Comparison of ENCODE assay signal across 20 cellular contexts in genomic region chrX:111955916-111956315, GRCh38.
"Had no signal": no experiment of that assay in that cellular context is flagged by ENCODE, and none has a peak within 500 bp of the region (broad histone marks: within the 10 kb centered on the region; RNA-seq: fewer than 3 reads in every experiment).

No MANE protein-coding gene starts in this region.

- H3K27ac ChIP-seq: esophagus muscularis mucosa, left ventricle myocardium inferior, testis, upper lobe of right lung had no signal

- H3K27me3 Mint-ChIP-seq: activated naive CD8-positive, alpha-beta T cell; brain; central memory CD8-positive, alpha-beta T cell; naive thymus-derived CD4-positive, alpha-beta T cell; stimulated activated naive CD8-positive, alpha-beta T cell treated with anti-CD3 and anti-CD28 coated beads, Interleukin-15, amount 100 ng/mL, for 72 hours had no signal

- H3K9me3 Mint-ChIP-seq: brain; central memory CD8-positive, alpha-beta T cell; naive thymus-derived CD4-positive, alpha-beta T cell; stimulated activated naive CD8-positive, alpha-beta T cell treated with anti-CD3 and anti-CD28 coated beads, Interleukin-15, amount 100 ng/mL, for 72 hours; WTC11 had no signal

- H3K4me1 Mint-ChIP-seq: central memory CD8-positive, alpha-beta T cell; naive thymus-derived CD4-positive, alpha-beta T cell; stimulated activated naive CD8-positive, alpha-beta T cell treated with anti-CD3 and anti-CD28 coated beads, Interleukin-15, amount 100 ng/mL, for 72 hours; WTC11 had no signal

- H3K4me3 ChIP-seq: esophagus muscularis mucosa, left ventricle myocardium inferior, mucosa of descending colon, testis, upper lobe of right lung had no signal

- H3K4me3 Mint-ChIP-seq: activated CD8-positive, alpha-beta T cell treated with anti-CD3 and anti-CD28 coated beads, Interleukin-2, amount 10 ng/mL, durations not matched to agents 7 days and 5 days; activated naive CD8-positive, alpha-beta T cell; brain; central memory CD8-positive, alpha-beta T cell; naive thymus-derived CD4-positive, alpha-beta T cell; stimulated activated naive CD8-positive, alpha-beta T cell treated with anti-CD3 and anti-CD28 coated beads, Interleukin-15, amount 100 ng/mL, for 72 hours; WTC11 had no signal

- H3K27ac Mint-ChIP-seq: activated CD8-positive, alpha-beta T cell treated with anti-CD3 and anti-CD28 coated beads, Interleukin-2, amount 10 ng/mL, durations not matched to agents 7 days and 5 days; activated naive CD8-positive, alpha-beta T cell; naive thymus-derived CD4-positive, alpha-beta T cell; stimulated activated naive CD8-positive, alpha-beta T cell treated with anti-CD3 and anti-CD28 coated beads, Interleukin-15, amount 100 ng/mL, for 72 hours; WTC11 had no signal

- H3K36me3 ChIP-seq: esophagus muscularis mucosa, left ventricle myocardium inferior, upper lobe of right lung had no signal

- DNase-seq: activated CD4-positive, alpha-beta T cell treated with anti-CD3 and anti-CD28 coated beads for 4 hours; activated CD8-positive, alpha-beta memory T cell treated with anti-CD3 and anti-CD28 coated beads, Interleukin-2, amount 50 U/mL, for 4 hours; activated CD8-positive, alpha-beta T cell treated with anti-CD3 and anti-CD28 coated beads, Interleukin-2, amount 10 ng/mL, durations not matched to agents 7 days and 5 days; activated gamma-delta T cell treated with Interleukin-2 at 50 U/mL for 16 hours; amniotic stem cell; cortex of kidney; effector CD4-positive, alpha-beta T cell; hippocampal formation; left ventricle myocardium inferior; mucosa of descending colon; naive thymus-derived CD4-positive, alpha-beta T cell; stimulated activated CD4-positive, alpha-beta T cell treated with anti-CD3 and anti-CD28 coated beads, Interleukin-1b, Interleukin-23, amount 100 ng/mL, for 48 hours; stimulated activated naive CD8-positive, alpha-beta T cell treated with anti-CD3 and anti-CD28 coated beads, Interleukin-15, amount 100 ng/mL, for 72 hours; testis; upper lobe of right lung had no signal

- H3K27me3 ChIP-seq: esophagus muscularis mucosa, testis, upper lobe of right lung had no signal

- H3K36me3 Mint-ChIP-seq: activated naive CD8-positive, alpha-beta T cell; brain; naive thymus-derived CD4-positive, alpha-beta T cell; WTC11 had no signal

- ATAC-seq: activated CD8-positive, alpha-beta T cell treated with anti-CD3 and anti-CD28 coated beads, Interleukin-2, amount 10 ng/mL, durations not matched to agents 7 days and 5 days; mucosa of descending colon; naive thymus-derived CD4-positive, alpha-beta T cell; stimulated activated naive CD8-positive, alpha-beta T cell treated with anti-CD3 and anti-CD28 coated beads, Interleukin-15, amount 100 ng/mL, for 72 hours; upper lobe of right lung; WTC11 had no signal

- H3K9me3 ChIP-seq: esophagus muscularis mucosa, left ventricle myocardium inferior, mucosa of descending colon, testis, upper lobe of right lung had no signal
